28 cellular contexts compared by ENCODE assay signal in genomic region chr2:37904450-37904849, GRCh38.
"Had no signal": no experiment of that assay in that cellular context is flagged by ENCODE, and none has a peak within 500 bp of the region (broad histone marks: within the 10 kb centered on the region; RNA-seq: fewer than 3 reads in every experiment).

No MANE protein-coding gene starts in this region.

- H3K4me3 Mint-ChIP-seq: activated B cell treated with CpG ODN at 0.5 μM for 24 hours; activated CD8-positive, alpha-beta T cell treated with anti-CD3 and anti-CD28 coated beads for 36 hours; activated naive CD8-positive, alpha-beta T cell; activated T-cell treated with anti-CD3 and anti-CD28 coated beads, Interleukin-2, amount 50 U/mL, for 4 hours; activated T-helper 17 cell treated with anti-CD3 and anti-CD28 coated beads, Interleukin-2, amount 50 U/mL, for 72 hours; dendritic cell treated with granulocyte-macrophage colony-stimulating factor and Interleukin-4, amounts not matched to agents 40 ng/mL and 50 ng/mL, for 4 days had no signal

- H3K27ac Mint-ChIP-seq: activated B cell treated with CpG ODN at 0.5 μM for 24 hours; activated CD8-positive, alpha-beta T cell treated with anti-CD3 and anti-CD28 coated beads for 36 hours; activated naive CD8-positive, alpha-beta T cell; activated T-helper 17 cell treated with anti-CD3 and anti-CD28 coated beads, Interleukin-2, amount 50 U/mL, for 72 hours; dendritic cell treated with granulocyte-macrophage colony-stimulating factor and Interleukin-4, amounts not matched to agents 40 ng/mL and 50 ng/mL, for 4 days had no signal

- H3K36me3 ChIP-seq: esophagus squamous epithelium, gastroesophageal sphincter, WERI-Rb-1 had no signal

- H3K4me1 ChIP-seq: body of pancreas, gastroesophageal sphincter had no signal

- ATAC-seq: activated CD4-positive, CD25-positive, alpha-beta regulatory T cell treated with anti-CD3 and anti-CD28 coated beads, Interleukin-2, amount 50 U/mL, for 24 hours; activated CD8-positive, alpha-beta T cell treated with anti-CD3 and anti-CD28 coated beads for 36 hours; activated T-cell treated with anti-CD3 and anti-CD28 coated beads, Interleukin-2, amount 50 U/mL, for 4 hours; activated T-helper 17 cell treated with anti-CD3 and anti-CD28 coated beads, Interleukin-2, amount 50 U/mL, for 72 hours; body of pancreas; gastroesophageal sphincter had no signal

- H3K27me3 Mint-ChIP-seq: dendritic cell treated with granulocyte-macrophage colony-stimulating factor and Interleukin-4, amounts not matched to agents 40 ng/mL and 50 ng/mL, for 4 days had no signal

- H3K4me3 ChIP-seq: body of pancreas, coronary artery, esophagus squamous epithelium, gastroesophageal sphincter had no signal

- H3K9me3 Mint-ChIP-seq: activated B cell treated with CpG ODN at 0.5 μM for 24 hours; activated CD8-positive, alpha-beta T cell treated with anti-CD3 and anti-CD28 coated beads for 36 hours; activated T-cell treated with anti-CD3 and anti-CD28 coated beads, Interleukin-2, amount 50 U/mL, for 4 hours; activated T-helper 17 cell treated with anti-CD3 and anti-CD28 coated beads, Interleukin-2, amount 50 U/mL, for 72 hours had no signal

- H3K4me1 Mint-ChIP-seq: activated B cell treated with CpG ODN at 0.5 μM for 24 hours; activated T-helper 17 cell treated with anti-CD3 and anti-CD28 coated beads, Interleukin-2, amount 50 U/mL, for 72 hours had no signal

- DNase-seq: activated B cell treated with CpG ODN at 0.5 μM for 24 hours; activated CD4-positive, alpha-beta T cell treated with anti-CD3 and anti-CD28 coated beads for 48 hours; activated CD4-positive, alpha-beta T cell treated with anti-CD3 and anti-CD28 coated beads, Interleukin-2, amount 50 U/mL, for 1 hour; activated CD4-positive, alpha-beta T cell treated with anti-CD3 and anti-CD28 coated beads, Interleukin-2, amount 50 U/mL, for 48 hours; activated CD8-positive, alpha-beta memory T cell treated with anti-CD3 and anti-CD28 coated beads for 24 hours; activated CD8-positive, alpha-beta T cell treated with anti-CD3 and anti-CD28 coated beads for 36 hours; activated effector memory CD4-positive, alpha-beta T cell treated with Interleukin-2 at 50 U/mL for 16 hours; activated gamma-delta T cell treated with Interleukin-2 at 50 U/mL for 16 hours; activated naive CD4-positive, alpha-beta T cell treated with anti-CD3 and anti-CD28 coated beads, Interleukin-2, amount 50 U/mL, for 16 hours; activated naive CD4-positive, alpha-beta T cell treated with Interleukin-2 at 50 U/mL for 16 hours; activated T-cell treated with anti-CD3 and anti-CD28 coated beads, Interleukin-2, amount 50 U/mL, for 4 hours; amniotic stem cell; anterior cingulate cortex; body of pancreas; central memory CD4-positive, alpha-beta T cell; cerebellar nuclear complex; effector CD8-positive, alpha-beta T cell; esophagus squamous epithelium; foreskin melanocyte; T1000; WERI-Rb-1 had no signal

- H3K27me3 ChIP-seq: body of pancreas, esophagus squamous epithelium, gastroesophageal sphincter had no signal

- H3K9me3 ChIP-seq: body of pancreas, esophagus squamous epithelium, gastroesophageal sphincter had no signal

- H3K27ac ChIP-seq: body of pancreas, coronary artery, epithelial cell of prostate, esophagus squamous epithelium, gastroesophageal sphincter, WERI-Rb-1 had no signal
